8 cellular contexts compared by ENCODE assay signal in the genomic region with DNA sequence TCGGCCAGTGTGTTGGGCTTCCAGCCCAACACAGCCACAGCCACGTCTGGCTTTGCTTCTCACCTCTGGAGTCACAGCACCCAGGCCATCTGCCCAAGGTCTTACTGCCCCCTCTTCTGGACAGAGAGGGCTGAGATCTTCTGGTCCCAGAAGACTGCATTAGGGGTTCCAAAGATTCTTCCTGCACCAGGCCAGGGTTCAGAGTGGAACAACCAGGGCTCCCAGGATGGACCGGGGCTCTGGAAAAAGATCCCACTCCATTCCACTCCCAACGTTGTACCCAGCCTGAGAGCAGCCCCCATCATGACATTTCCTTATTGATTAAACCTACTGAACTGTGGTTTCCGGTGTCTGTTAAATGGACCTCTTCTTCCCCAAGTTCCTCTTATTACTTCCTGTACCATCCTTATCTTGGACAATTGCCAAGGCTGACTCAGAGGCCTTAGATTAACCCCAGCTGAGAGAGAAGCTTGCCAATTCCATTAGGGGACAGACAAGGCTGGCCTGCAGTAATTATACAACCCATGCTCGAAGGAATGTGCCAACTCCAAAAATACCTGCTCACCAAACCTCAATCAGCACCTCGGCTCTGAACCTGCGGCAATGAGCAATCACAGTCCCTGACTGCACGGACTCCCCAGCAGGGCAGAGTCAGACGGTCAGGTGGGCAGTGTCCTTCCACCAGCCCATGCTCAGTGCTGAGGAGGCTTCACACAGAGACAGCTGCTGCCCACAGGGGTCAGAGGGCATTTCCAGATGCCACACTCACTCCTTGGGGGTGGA. TPM values are rescaled to one million over a fixed set of nuclear protein-coding genes. Genes with fewer than 3 reads are reported as not detected.
DNase-seq lines count a peak whose midpoint lies in the region; ATAC-seq, FAIRE-seq and TF ChIP-seq lines count a peak whose summit lies in the region.

No MANE protein-coding gene starts in this region.

- ATAC-seq in GM18502 (IDR thresholded peaks at IDR 0.05; ENCODE audit: poor library complexity, unreplicated experiment) (peak; percentile 53), HG03442 (IDR thresholded peaks at IDR 0.05; ENCODE audit: unreplicated experiment) (peak; percentile 61)

- intact Hi-C loops in breast epithelium (cut with DNase I; ENCODE audit: low total_unique reads) (no loop called here), kidney (cut with DNase I) (no loop called here)

- H3K27ac ChIP-seq in breast epithelium (peak overlapping the region; percentile 60 to 61), kidney (ENCODE audit: low read depth in 2 of 2, low read length in 2 of 2) (no peak overlapping the region), tibial nerve (peak overlapping the region in 1 of 4 donors; percentile 29)

- H3K36me3 ChIP-seq in breast epithelium, result no peaks in the 10 kb centered on the region
- H3K36me3 ChIP-seq in kidney (ENCODE audit: control insufficient read depth in 1 of 2, insufficient read depth in 2 of 2, low read length in 2 of 2), result no peaks in the 10 kb centered on the region
- no peaks in the 10 kb centered on the region for H3K36me3 ChIP-seq in tibial nerve

- no peak overlapping the region for H3K9ac ChIP-seq in kidney (ENCODE audit: low read length in 2 of 2)

- peak; percentile 95 to 97 for DNase-seq in AML-193 (lab: John Stamatoyannopoulos, UW)
- peak; percentile 76 for DNase-seq in NOMO-1 treated with dmso at 0.1 percent for 144 hours (lab: John Stamatoyannopoulos, UW; ENCODE audit: unreplicated experiment)
- peak in 1 of 2 donors; percentile 68 for DNase-seq in breast epithelium (ENCODE audit: low spot score in 2 of 2)
- DNase-seq in kidney, result peak; percentile 22
- DNase-seq in tibial nerve (ENCODE audit: low spot score in 2 of 2), result peak in 1 of 2 donors; percentile 67
- DNase-seq in mesenteric fat pad (ENCODE audit: low spot score), result no peak

- peak in 1 of 3 donors; percentile 22 for TF ChIP-seq CTCF in breast epithelium (IDR thresholded peaks at IDR 0.05)
- no peak for TF ChIP-seq CTCF in kidney (IDR thresholded peaks at IDR 0.05; ENCODE audit: borderline replicate concordance, extremely low read depth, insufficient read depth)
- TF ChIP-seq CTCF in tibial nerve (IDR thresholded peaks at IDR 0.05), result peak; percentile 2 to 41 (median 27)

- no peak overlapping the region for H3K4me3 ChIP-seq in breast epithelium
- peak overlapping the region in 1 of 2 donors; percentile 0 for H3K4me3 ChIP-seq in kidney (ENCODE audit: low read length in 2 of 2)
- H3K4me3 ChIP-seq in tibial nerve, result no peak overlapping the region

- H3K9me3 ChIP-seq in breast epithelium (no peaks in the 10 kb centered on the region), kidney (ENCODE audit: control insufficient read depth in 1 of 2, low read length in 2 of 2) (no peaks in the 10 kb centered on the region), tibial nerve (peaks cover 0 to 2% (median 0%) of the 10 kb centered on the region in 4 donors)

- TF ChIP-seq POLR2A in breast epithelium (IDR thresholded peaks at IDR 0.05) (no peak), tibial nerve (IDR thresholded peaks at IDR 0.05) (no peak)

- no peaks in the 10 kb centered on the region for H3K27me3 ChIP-seq in breast epithelium
- H3K27me3 ChIP-seq in tibial nerve, result no peaks in the 10 kb centered on the region

- no peak for FAIRE-seq in kidney (lab: Jason Lieb, UNC)

- TF ChIP-seq EP300 in tibial nerve (IDR thresholded peaks at IDR 0.05), result peak in 1 of 2 donors; percentile 26

- H3K4me1 ChIP-seq in breast epithelium (peaks cover 4 to 15% of the 10 kb centered on the region in 2 donors), kidney (ENCODE audit: control insufficient read depth in 1 of 2, insufficient read depth in 1 of 2, low read depth in 1 of 2, low read length in 2 of 2) (peaks cover 9 to 10% of the 10 kb centered on the region in 2 donors), tibial nerve (peaks cover 0 to 27% (median 21%) of the 10 kb centered on the region in 4 donors)

- 30 to 37% methylated on average over 10 of the region's 10 CpGs for WGBS in tibial nerve, 2 donors

RNA-seq across cellular contexts. Expression of a gene that starts 47.9 kb away (rescaled TPM):
- total RNA-seq in breast epithelium, result under 1 TPM in 1 of 3 donors, not detected in 2; 0.44 TPM
- 0.09 TPM for total RNA-seq in kidney
- not detected for polyA plus RNA-seq in kidney (ENCODE audit: insufficient read depth, low read depth, low replicate concordance)
- total RNA-seq in tibial nerve, result 1 to 10 TPM; 1.8 to 5.7 (median 4.4) TPM
- not detected for total RNA-seq in mesenteric fat pad

RNA-seq across cellular contexts. Expression of a gene that starts 50.7 kb away (rescaled TPM):
- total RNA-seq in breast epithelium (1 to 10 TPM; 3.9 to 5.3 (median 4.4) TPM), kidney (6.0 TPM), tibial nerve (10 to 100 TPM in 1 of 4 donors, 1 to 10 TPM in 3; 4.4 to 11.1 (median 8.6) TPM), mesenteric fat pad (1.9 TPM)
- 6.3 TPM for polyA plus RNA-seq in kidney (ENCODE audit: insufficient read depth, low read depth, low replicate concordance)

Comparison
In these comparisons a context has a peak if more than half of its experiments do, and no peak if none do; other contexts are left out.
1. H3K27ac ChIP-seq: peak in breast epithelium (2 of 2); none in kidney (0 of 2).